In genomic region chr10:102314801-102315200, GRCh38 we compare ENCODE assay signal across 14 cellular contexts.
A peak's percentile ranks its signal among the peaks of the same experiment; 100 is the strongest.
DNase-seq lines count a peak whose midpoint lies in the region; ATAC-seq and TF ChIP-seq lines count a peak whose summit lies in the region.
"Had no signal": no experiment of that assay in that cellular context is flagged by ENCODE, and none has a peak within 500 bp of the region (broad histone marks: within the 10 kb centered on the region; RNA-seq: fewer than 3 reads in every experiment).

No MANE protein-coding gene starts in this region.

- peaks cover 5% of the 10 kb centered on the region for H3K79me1 ChIP-seq in mesenchymal stem cell (replicated peaks; ENCODE audit: low read length, poor library complexity, severe bottlenecking)

- ATAC-seq in natural killer cell = no peak
- ATAC-seq in natural killer cell treated with Interleukin-12 subunit alpha and Interleukin-12 subunit beta and Interleukin-15 and Interleukin-18, amount 100 ng/mL, for 72 hours = no peak
- no peak for ATAC-seq in central memory CD8-positive, alpha-beta T cell (replicated peaks; ENCODE audit: extremely low read depth, poor library complexity, severe bottlenecking)
- ATAC-seq: A549, HCT116, K562 had no signal

- H3K4me1 Mint-ChIP-seq in natural killer cell = peaks cover 43 to 44% of the 10 kb centered on the region in 2 donors
- H3K4me1 Mint-ChIP-seq in natural killer cell treated with Interleukin-12 subunit alpha and Interleukin-12 subunit beta and Interleukin-15 and Interleukin-18, amount 100 ng/mL, for 72 hours (ENCODE audit: low read depth in 2 of 2) = peaks cover 36 to 40% of the 10 kb centered on the region in 2 donors
- H3K4me1 Mint-ChIP-seq in central memory CD8-positive, alpha-beta T cell = peaks cover 58% of the 10 kb centered on the region

- H4K91ac ChIP-seq in mesenchymal stem cell (ENCODE audit: low read length) = no peak overlapping the region

- intact Hi-C loops in natural killer cell (cut with micrococcal nuclease) = no loop called here

- H3K9me3 Mint-ChIP-seq in natural killer cell = no peaks in the 10 kb centered on the region
- no peaks in the 10 kb centered on the region for H3K9me3 Mint-ChIP-seq in natural killer cell treated with Interleukin-12 subunit alpha and Interleukin-12 subunit beta and Interleukin-15 and Interleukin-18, amount 100 ng/mL, for 72 hours
- H3K9me3 Mint-ChIP-seq in central memory CD8-positive, alpha-beta T cell = no peaks in the 10 kb centered on the region

- H3K4ac ChIP-seq in mesenchymal stem cell (ENCODE audit: low read depth in 1 of 2, low read length in 2 of 2) = no peak overlapping the region

- H3K4me2 ChIP-seq in mesenchymal stem cell (ENCODE audit: low read length, poor library complexity, severe bottlenecking) = no peak overlapping the region
- H3K4me2 ChIP-seq: A549, BLaER1 had no signal

- 100% methylated on average over 1 of the region's 1 CpG for WGBS in mesenchymal stem cell

- H3K9ac ChIP-seq in mesenchymal stem cell (ENCODE audit: low read length) = no peak overlapping the region
- H3K9ac ChIP-seq: BLaER1 had no signal

- H2AFZ ChIP-seq in mesenchymal stem cell (ENCODE audit: low read depth, low read length) = no peak overlapping the region

- H3K27ac ChIP-seq in mesenchymal stem cell (ENCODE audit: low read length, poor library complexity, severe bottlenecking) = peak overlapping the region; percentile 7
- H3K27ac ChIP-seq: A549, BLaER1 had no signal

- peaks cover 7 to 8% of the 10 kb centered on the region in 2 experiments for H3K36me3 ChIP-seq in mesenchymal stem cell (ENCODE audit: control insufficient read depth in 1 of 2, insufficient read depth in 2 of 2, low read depth in 1 of 2, low read length in 2 of 2)

- no peak overlapping the region for H4K8ac ChIP-seq in mesenchymal stem cell (ENCODE audit: low read length)

- no peak overlapping the region for H2BK12ac ChIP-seq in mesenchymal stem cell (ENCODE audit: low read length in 2 of 2)

- no peak overlapping the region for H3K14ac ChIP-seq in mesenchymal stem cell (ENCODE audit: low read length in 2 of 2)

- H3K9me3 ChIP-seq in mesenchymal stem cell (ENCODE audit: control insufficient read depth, low read length) = no peaks in the 10 kb centered on the region
- H3K9me3 ChIP-seq: A549, BLaER1 had no signal

- DNase-seq in natural killer cell (no peak), mesenchymal stem cell (no peak), GM13977 (ENCODE audit: low spot score) (no peak), NCI-H774 (lab: John Stamatoyannopoulos, UW) (no peak)
- no peak for DNase-seq in natural killer cell treated with Interleukin-12 subunit alpha and Interleukin-12 subunit beta and Interleukin-15 and Interleukin-18, amount 100 ng/mL, for 72 hours (ENCODE audit: low spot score)
- DNase-seq in central memory CD8-positive, alpha-beta T cell (ENCODE audit: low spot score in 2 of 2) = no peak
- DNase-seq: DMS153, DMS79 treated with DMSO at 0.1 percent for 48 hours, EL, GDM1 had no signal

- H3K27me3 ChIP-seq in mesenchymal stem cell (ENCODE audit: control insufficient read depth in 1 of 2, insufficient read depth in 1 of 2, low read length in 2 of 2) = no peaks in the 10 kb centered on the region
- H3K27me3 ChIP-seq: BLaER1 had no signal

- in situ Hi-C loops in GM13977 (cut with MboI; ENCODE audit: low pct_unique_long_range_greater_than_20kb, low sequenced_read_pairs, unreplicated experiment) = no loop called here

- no peak overlapping the region for H3K18ac ChIP-seq in mesenchymal stem cell (ENCODE audit: low read depth in 1 of 2, low read length in 2 of 2)

- no peaks in the 10 kb centered on the region for H3K27me3 Mint-ChIP-seq in natural killer cell (ENCODE audit: low read depth in 2 of 2)
- H3K27me3 Mint-ChIP-seq in natural killer cell treated with Interleukin-12 subunit alpha and Interleukin-12 subunit beta and Interleukin-15 and Interleukin-18, amount 100 ng/mL, for 72 hours = no peaks in the 10 kb centered on the region
- no peaks in the 10 kb centered on the region for H3K27me3 Mint-ChIP-seq in central memory CD8-positive, alpha-beta T cell

- H3K4me1 ChIP-seq in mesenchymal stem cell (ENCODE audit: control insufficient read depth, insufficient read depth, low read depth, low read length) = peaks cover 17% of the 10 kb centered on the region
- H3K4me1 ChIP-seq: BLaER1 had no signal

- H2BK120ac ChIP-seq in mesenchymal stem cell (ENCODE audit: low read depth, low read length) = no peak overlapping the region

- H2BK15ac ChIP-seq in mesenchymal stem cell (ENCODE audit: low read depth, poor library complexity, severe bottlenecking) = no peak overlapping the region

- H3K4me3 ChIP-seq in mesenchymal stem cell (ENCODE audit: insufficient read depth in 1 of 2, low read depth in 1 of 2, low read length in 2 of 2) = no peak overlapping the region
- H3K4me3 ChIP-seq: A549, BLaER1, K562 had no signal

- TF ChIP-seq CTCF in natural killer cell (IDR thresholded peaks at IDR 0.05) (no peak), GM13977 (IDR thresholded peaks at IDR 0.05; ENCODE audit: extremely low read depth, insufficient read depth, missing control alignments) (no peak)

- no peak overlapping the region for H3K23ac ChIP-seq in mesenchymal stem cell (ENCODE audit: low read length in 2 of 2)

- H2BK5ac ChIP-seq in mesenchymal stem cell (ENCODE audit: low read depth, low read length, poor library complexity, severe bottlenecking) = no peak overlapping the region

- no peaks in the 10 kb centered on the region for H3K36me3 Mint-ChIP-seq in natural killer cell
- H3K36me3 Mint-ChIP-seq in natural killer cell treated with Interleukin-12 subunit alpha and Interleukin-12 subunit beta and Interleukin-15 and Interleukin-18, amount 100 ng/mL, for 72 hours = no peaks in the 10 kb centered on the region
- H3K36me3 Mint-ChIP-seq in central memory CD8-positive, alpha-beta T cell (ENCODE audit: insufficient read depth) = peaks cover 4% of the 10 kb centered on the region

- no peak overlapping the region for H3K4me3 Mint-ChIP-seq in natural killer cell
- no peak overlapping the region for H3K4me3 Mint-ChIP-seq in natural killer cell treated with Interleukin-12 subunit alpha and Interleukin-12 subunit beta and Interleukin-15 and Interleukin-18, amount 100 ng/mL, for 72 hours
- H3K4me3 Mint-ChIP-seq in central memory CD8-positive, alpha-beta T cell = no peak overlapping the region

- H3K27ac Mint-ChIP-seq in natural killer cell = peak overlapping the region; percentile 9 to 47
- no peak overlapping the region for H3K27ac Mint-ChIP-seq in natural killer cell treated with Interleukin-12 subunit alpha and Interleukin-12 subunit beta and Interleukin-15 and Interleukin-18, amount 100 ng/mL, for 72 hours
- peak overlapping the region; percentile 67 for H3K27ac Mint-ChIP-seq in central memory CD8-positive, alpha-beta T cell (ENCODE audit: low read depth)

- H2AK5ac ChIP-seq in mesenchymal stem cell (ENCODE audit: low read length, severe bottlenecking) = no peak overlapping the region

Comparison
In these comparisons a context has a peak if more than half of its experiments do, and no peak if none do; other contexts are left out.
1. H3K27ac Mint-ChIP-seq: peak in natural killer cell (2 of 2) and central memory CD8-positive, alpha-beta T cell (single experiment); none in natural killer cell treated with Interleukin-12 subunit alpha and Interleukin-12 subunit beta and Interleukin-15 and Interleukin-18, amount 100 ng/mL, for 72 hours (0 of 2).